Comparison of ENCODE assay signal across 22 cellular contexts in the genomic region with DNA sequence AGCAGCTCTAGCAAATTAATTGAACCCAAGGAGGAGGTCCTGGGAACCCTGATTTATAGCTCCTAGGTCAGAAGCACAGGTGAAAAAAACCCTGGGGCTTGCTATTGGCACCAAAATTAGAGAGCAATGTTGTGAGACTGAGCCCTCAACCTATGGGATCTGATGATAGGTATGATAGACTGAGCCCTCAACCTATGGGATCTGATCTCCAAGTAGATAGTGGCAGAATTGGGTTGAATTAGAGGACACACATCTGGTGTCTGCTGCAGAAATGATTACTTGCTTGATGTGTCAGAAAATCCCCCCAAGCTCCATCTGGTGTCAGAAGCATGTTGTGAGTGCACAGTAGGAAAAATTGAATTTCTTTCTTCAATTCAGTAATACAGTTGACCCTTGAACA.
"Had no signal": no experiment of that assay in that cellular context is flagged by ENCODE, and none has a peak within 500 bp of the region (broad histone marks: within the 10 kb centered on the region; RNA-seq: fewer than 3 reads in every experiment).

No MANE protein-coding gene starts in this region.

- H3K4me3 ChIP-seq: body of pancreas, colonic mucosa, left lung, sigmoid colon, thoracic aorta, upper lobe of right lung had no signal

- H3K9me3 ChIP-seq: body of pancreas, colonic mucosa, left lung, sigmoid colon, thoracic aorta, upper lobe of right lung had no signal

- ATAC-seq: activated CD8-positive, alpha-beta memory T cell treated with anti-CD3 and anti-CD28 coated beads, Interleukin-2, amount 10 ng/mL, durations not matched to agents 7 days and 5 days; body of pancreas; left lung; stimulated activated naive B cell treated with anti-CD40 and anti-IgM and Interleukin-4, amounts not matched to agents 10 μg/mL and 1 μg/mL and 100 μg/mL, for 72 hours; upper lobe of right lung; WTC11 had no signal

- DNase-seq: activated CD4-positive, alpha-beta memory T cell treated with anti-CD3 and anti-CD28 coated beads for 36 hours; activated CD4-positive, alpha-beta T cell treated with anti-CD3 and anti-CD28 coated beads for 4 hours; activated CD8-positive, alpha-beta memory T cell treated with anti-CD3 and anti-CD28 coated beads, Interleukin-2, amount 10 ng/mL, durations not matched to agents 7 days and 5 days; activated naive CD4-positive, alpha-beta T cell treated with anti-CD3 and anti-CD28 coated beads for 36 hours; body of pancreas; central memory CD4-positive, alpha-beta T cell; colonic mucosa; erythroblast; left lung; midbrain; nephron progenitor cell; nucleus accumbens; sigmoid colon; stimulated activated CD4-positive, alpha-beta T cell treated with anti-CD3 and anti-CD28 coated beads, Interleukin-4, amount 100 ng/mL, for 4 hours; stimulated activated naive B cell treated with anti-CD40 and anti-IgM and Interleukin-4, amounts not matched to agents 10 μg/mL and 1 μg/mL and 100 μg/mL, for 72 hours; upper lobe of right lung had no signal

- H3K36me3 ChIP-seq: colonic mucosa, left lung, sigmoid colon, thoracic aorta, upper lobe of right lung had no signal

- H3K4me1 ChIP-seq: body of pancreas, colonic mucosa, left lung, sigmoid colon, upper lobe of right lung had no signal

- FAIRE-seq: endometrium, frontal cortex, keratinocyte, TTC549 had no signal

- H3K27ac ChIP-seq: body of pancreas, colonic mucosa, left lung, sigmoid colon, thoracic aorta, upper lobe of right lung had no signal

- H3K27me3 ChIP-seq: body of pancreas, colonic mucosa, upper lobe of right lung had no signal
